12 cellular contexts compared by ENCODE assay signal in genomic region chr3:71510485-71510884, GRCh38.
DNase-seq lines count a peak whose midpoint lies in the region; ATAC-seq and TF ChIP-seq lines count a peak whose summit lies in the region.
"Had no signal": no experiment of that assay in that cellular context is flagged by ENCODE, and none has a peak within 500 bp of the region (broad histone marks: within the 10 kb centered on the region; RNA-seq: fewer than 3 reads in every experiment).

No MANE protein-coding gene starts in this region.

- CTCF ChIA-PET in WTC11 (lab: Charles Lee) = interaction anchor here (0.8 to 2.0 kb wide), 5 partner anchors 12 to 506 kb away, joined by 3 to 13 read pairs (median 4); partner anchors contain the start of gene FOXP1

- POLR2A ChIA-PET in WTC11 (lab: Charles Lee) = no interaction called here

- peak; percentile 23; the same call in 1 of the 2 replicates for ATAC-seq in WTC11
- ATAC-seq in GM19324 (IDR thresholded peaks at IDR 0.05; ENCODE audit: low FRiP score, unreplicated experiment) = no peak

- peak; percentile 33 for DNase-seq in HS-27A (ENCODE audit: low read depth)
- DNase-seq in WTC11 (ENCODE audit: low spot score) = no peak
- DNase-seq in iPS-NIHi11 (ENCODE audit: low spot score) = peak; percentile 46
- no peak for DNase-seq in transverse colon
- DNase-seq in activated T-helper 1 cell treated with anti-CD3 and anti-CD28 coated beads, Interleukin-12 subunit alpha, Interleukin-12 subunit beta, Interleukin-2, Interleukin-4 antibody, amounts not matched to agents 30 ng/mL and 10 ng/mL and 1 ng/mL, durations not matched to agents 14 hours and 24 hours and 36 hours (ENCODE audit: low spot score) = no peak
- DNase-seq in ovary = no peak
- DNase-seq: activated CD8-positive, alpha-beta memory T cell treated with anti-CD3 and anti-CD28 coated beads, Interleukin-2, amount 50 U/mL, for 4 hours; SHP77; uterus had no signal

- H3K9me3 ChIP-seq in transverse colon = no peaks in the 10 kb centered on the region
- H3K9me3 ChIP-seq in ovary = no peaks in the 10 kb centered on the region
- H3K9me3 ChIP-seq: uterus had no signal

- peak overlapping the region; percentile 77 for H3K27ac Mint-ChIP-seq in WTC11
- H3K27ac Mint-ChIP-seq in activated T-helper 1 cell treated with anti-CD3 and anti-CD28 coated beads, Interleukin-12 subunit alpha, Interleukin-12 subunit beta, Interleukin-2, Interleukin-4 antibody, amounts not matched to agents 30 ng/mL and 10 ng/mL and 1 ng/mL, durations not matched to agents 14 hours and 24 hours and 36 hours = no peak overlapping the region

- H3K4me1 ChIP-seq in ACC112 (ENCODE audit: control insufficient read depth, insufficient read depth, low read length, unreplicated experiment) (peaks cover 16% of the 10 kb centered on the region), transverse colon (peaks cover 0 to 27% (median 9%) of the 10 kb centered on the region in 4 donors), ovary (ENCODE audit: insufficient read depth) (peaks cover 9% of the 10 kb centered on the region)

- H3K79me2 ChIP-seq in ACC112 (ENCODE audit: control insufficient read depth, insufficient read depth, low read length, unreplicated experiment) = peaks cover 7% of the 10 kb centered on the region

- in situ Hi-C loops in transverse colon (cut with MboI; ENCODE audit: low pct_ligation_motif_present in 1 of 4, low pct_unique_long_range_greater_than_20kb in 1 of 4, low sequenced_read_pairs in 3 of 4) = no loop called here

- no peak for TF ChIP-seq CTCF in WTC11 (IDR thresholded peaks at IDR 0.05)
- TF ChIP-seq CTCF in transverse colon (IDR thresholded peaks at IDR 0.05) = no peak
- no peak for TF ChIP-seq CTCF in ovary (IDR thresholded peaks at IDR 0.05)

- H3K27me3 ChIP-seq in ACC112 (ENCODE audit: insufficient read depth, low read length) (no peaks in the 10 kb centered on the region), transverse colon (no peaks in the 10 kb centered on the region), ovary (no peaks in the 10 kb centered on the region)
- H3K27me3 ChIP-seq: uterus had no signal

- WGBS in transverse colon (ENCODE audit: low coverage in 1 of 2), 2 donors = 36 to 41% methylated on average over 2 of the region's 2 CpGs
- 3 to 8% (median 3%) methylated on average over 2 of the region's 2 CpGs for WGBS in ovary, 3 donors

- no peak for TF ChIP-seq EP300 in transverse colon (IDR thresholded peaks at IDR 0.05; ENCODE audit: low read depth)
- no peak for TF ChIP-seq EP300 in ovary (IDR thresholded peaks at IDR 0.05)

- peaks cover 38% of the 10 kb centered on the region for H3K4me1 Mint-ChIP-seq in WTC11
- H3K4me1 Mint-ChIP-seq in activated T-helper 1 cell treated with anti-CD3 and anti-CD28 coated beads, Interleukin-12 subunit alpha, Interleukin-12 subunit beta, Interleukin-2, Interleukin-4 antibody, amounts not matched to agents 30 ng/mL and 10 ng/mL and 1 ng/mL, durations not matched to agents 14 hours and 24 hours and 36 hours (ENCODE audit: low read depth) = peaks cover 8% of the 10 kb centered on the region

- H3K4me3 ChIP-seq in ACC112 (ENCODE audit: low read depth, low read length) (no peak overlapping the region), transverse colon (no peak overlapping the region), ovary (no peak overlapping the region)
- H3K4me3 ChIP-seq: lung, uterus had no signal

- H3K36me3 ChIP-seq in ACC112 (ENCODE audit: insufficient read depth, low read length) = no peaks in the 10 kb centered on the region
- no peaks in the 10 kb centered on the region for H3K36me3 ChIP-seq in transverse colon
- no peaks in the 10 kb centered on the region for H3K36me3 ChIP-seq in ovary
- H3K36me3 ChIP-seq: uterus had no signal

- no peaks in the 10 kb centered on the region for H3K27me3 Mint-ChIP-seq in WTC11 (ENCODE audit: low read depth)
- peaks cover 12% of the 10 kb centered on the region for H3K27me3 Mint-ChIP-seq in activated T-helper 1 cell treated with anti-CD3 and anti-CD28 coated beads, Interleukin-12 subunit alpha, Interleukin-12 subunit beta, Interleukin-2, Interleukin-4 antibody, amounts not matched to agents 30 ng/mL and 10 ng/mL and 1 ng/mL, durations not matched to agents 14 hours and 24 hours and 36 hours (ENCODE audit: insufficient read depth)

- H3K36me3 Mint-ChIP-seq in WTC11 = no peaks in the 10 kb centered on the region
- H3K36me3 Mint-ChIP-seq in activated T-helper 1 cell treated with anti-CD3 and anti-CD28 coated beads, Interleukin-12 subunit alpha, Interleukin-12 subunit beta, Interleukin-2, Interleukin-4 antibody, amounts not matched to agents 30 ng/mL and 10 ng/mL and 1 ng/mL, durations not matched to agents 14 hours and 24 hours and 36 hours (ENCODE audit: low read depth) = no peaks in the 10 kb centered on the region

- intact Hi-C loops in transverse colon (cut with DNase I; ENCODE audit: low total_unique reads) (no loop called here), ovary (cut with DNase I) (no loop called here)
- intact Hi-C loops in activated T-helper 1 cell treated with anti-CD3 and anti-CD28 coated beads, Interleukin-12 subunit alpha, Interleukin-12 subunit beta, Interleukin-2, Interleukin-4 antibody, amounts not matched to agents 30 ng/mL and 10 ng/mL and 1 ng/mL, durations not matched to agents 14 hours and 24 hours and 36 hours (cut with micrococcal nuclease) = loop anchor here (5.0 to 10.0 kb wide), 2 partner anchors 203 to 956 kb away; no protein-coding TSS in a partner anchor

- H2AFZ ChIP-seq in ACC112 (ENCODE audit: low read length, unreplicated experiment) = no peak overlapping the region

- no peaks in the 10 kb centered on the region for H3K9me3 Mint-ChIP-seq in WTC11
- no peaks in the 10 kb centered on the region for H3K9me3 Mint-ChIP-seq in activated T-helper 1 cell treated with anti-CD3 and anti-CD28 coated beads, Interleukin-12 subunit alpha, Interleukin-12 subunit beta, Interleukin-2, Interleukin-4 antibody, amounts not matched to agents 30 ng/mL and 10 ng/mL and 1 ng/mL, durations not matched to agents 14 hours and 24 hours and 36 hours

- no peak overlapping the region for H3K4me3 Mint-ChIP-seq in WTC11
- H3K4me3 Mint-ChIP-seq in activated T-helper 1 cell treated with anti-CD3 and anti-CD28 coated beads, Interleukin-12 subunit alpha, Interleukin-12 subunit beta, Interleukin-2, Interleukin-4 antibody, amounts not matched to agents 30 ng/mL and 10 ng/mL and 1 ng/mL, durations not matched to agents 14 hours and 24 hours and 36 hours = no peak overlapping the region

- TF ChIP-seq POLR2A in transverse colon (IDR thresholded peaks at IDR 0.05) = no peak
- no peak for TF ChIP-seq POLR2A in ovary (IDR thresholded peaks at IDR 0.05)

- H3K27ac ChIP-seq in ACC112 (ENCODE audit: low read depth, low read length) (peak overlapping the region; percentile 41), transverse colon (peak overlapping the region in 1 of 4 donors; percentile 48), ovary (no peak overlapping the region)
- H3K27ac ChIP-seq: uterus had no signal

TF ChIP-seq in WTC11, 78 proteins besides CTCF, POLR2A, EP300 and RAD21 (continues in another document):
- TF ChIP-seq USF1 (CRISPR knock-in tag; IDR thresholded peaks at IDR 0.05) (no peak), ZNF138 (CRISPR knock-in tag; conservative IDR thresholded peaks at IDR 0.05) (no peak), NR1H2 (CRISPR knock-in tag; IDR thresholded peaks at IDR 0.05) (no peak), E2F1 (CRISPR knock-in tag; IDR thresholded peaks at IDR 0.05) (no peak), GRHL2 (CRISPR knock-in tag; IDR thresholded peaks at IDR 0.05; ENCODE audit: insufficient replicate concordance, severe bottlenecking) (no peak), ESRRA (CRISPR knock-in tag; IDR thresholded peaks at IDR 0.05; ENCODE audit: borderline replicate concordance) (no peak), ZNF121 (CRISPR knock-in tag; IDR thresholded peaks at IDR 0.05) (no peak), RELA (CRISPR knock-in tag; IDR thresholded peaks at IDR 0.05; ENCODE audit: borderline replicate concordance) (no peak), HMGA2 (CRISPR knock-in tag; IDR thresholded peaks at IDR 0.05) (no peak), FOXP4 (CRISPR knock-in tag; IDR thresholded peaks at IDR 0.05) (no peak)

Comparison
In these comparisons a context has a peak if more than half of its experiments do, and no peak if none do; other contexts are left out.
1. DNase-seq: peak in HS-27A (single experiment) and iPS-NIHi11 (single experiment); none in WTC11 (single experiment), transverse colon (single experiment), activated T-helper 1 cell treated with anti-CD3 and anti-CD28 coated beads, Interleukin-12 subunit alpha, Interleukin-12 subunit beta, Interleukin-2, Interleukin-4 antibody, amounts not matched to agents 30 ng/mL and 10 ng/mL and 1 ng/mL, durations not matched to agents 14 hours and 24 hours and 36 hours (single experiment) and ovary (0 of 5).